ENCODE assay signal across 32 cellular contexts in the genomic region with DNA sequence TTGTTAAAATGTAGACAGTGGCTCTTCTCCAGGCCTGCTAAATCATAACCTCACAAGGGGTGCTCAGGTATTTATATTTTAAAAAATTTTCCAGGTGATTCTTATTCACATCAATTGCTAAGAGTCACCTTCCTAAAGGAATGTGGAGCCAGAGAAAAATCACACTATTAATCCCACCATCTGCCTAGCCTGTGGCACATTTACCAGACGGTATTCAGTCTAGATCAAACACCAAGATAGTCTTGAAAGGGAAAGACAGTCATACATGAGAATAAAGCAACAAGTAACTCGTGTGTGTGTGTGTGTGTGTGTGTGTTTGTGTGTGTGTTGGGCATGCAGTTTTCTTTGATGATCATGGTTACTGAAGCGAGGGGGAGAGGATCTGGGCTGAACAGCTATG.
"Had no signal": no experiment of that assay in that cellular context is flagged by ENCODE, and none has a peak within 500 bp of the region (broad histone marks: within the 10 kb centered on the region; RNA-seq: fewer than 3 reads in every experiment).

No MANE protein-coding gene starts in this region.

- H3K9me3 ChIP-seq: adrenal gland, body of pancreas, breast epithelium had no signal

- H3K27me3 ChIP-seq: adrenal gland, body of pancreas, brain microvascular endothelial cell, breast epithelium had no signal

- DNase-seq: activated B cell treated with CpG ODN at 0.5 μM for 24 hours; activated CD4-positive, alpha-beta memory T cell treated with anti-CD3 and anti-CD28 coated beads for 36 hours; activated CD4-positive, alpha-beta T cell treated with anti-CD3 and anti-CD28 coated beads for 4 hours; activated CD4-positive, alpha-beta T cell treated with anti-CD3 and anti-CD28 coated beads, Interleukin-2, amount 10 ng/mL, durations not matched to agents 24 days and 14 days; activated CD4-positive, alpha-beta T cell treated with anti-CD3 and anti-CD28 coated beads, Interleukin-2, amount 50 U/mL, for 1 hour; activated CD4-positive, alpha-beta T cell treated with anti-CD3 and anti-CD28 coated beads, Interleukin-2, amount 50 U/mL, for 4 hours; activated CD4-positive, CD25-positive, alpha-beta regulatory T cell treated with anti-CD3 and anti-CD28 coated beads, Interleukin-2, amount 50 U/mL, for 72 hours; activated CD8-positive, alpha-beta memory T cell treated with anti-CD3 and anti-CD28 coated beads, Interleukin-2, amount 50 U/mL, for 4 hours; activated CD8-positive, alpha-beta T cell treated with anti-CD3 and anti-CD28 coated beads for 36 hours; activated effector memory CD4-positive, alpha-beta T cell treated with anti-CD3 and anti-CD28 coated beads, Interleukin-2, amount 50 U/mL, for 16 hours; activated gamma-delta T cell treated with Interleukin-2 at 50 U/mL for 16 hours; activated naive CD4-positive, alpha-beta T cell; activated naive CD4-positive, alpha-beta T cell treated with anti-CD3 and anti-CD28 coated beads for 36 hours; activated naive CD4-positive, alpha-beta T cell treated with anti-CD3 and anti-CD28 coated beads, Interleukin-2, amount 50 U/mL, for 16 hours; activated naive CD8-positive, alpha-beta T cell treated with anti-CD3 and anti-CD28 coated beads for 36 hours; activated T-cell treated with anti-CD3 and anti-CD28 coated beads for 4 hours; activated T-cell treated with anti-CD3 and anti-CD28 coated beads, Interleukin-2, amount 50 U/mL, for 1 hour; activated T-cell treated with anti-CD3 and anti-CD28 coated beads, Interleukin-2, amount 50 U/mL, for 4 hours; activated T-cell treated with anti-CD3 and anti-CD28 coated beads, Interleukin-2, amount 50 U/mL, for 72 hours; adrenal gland; amniotic stem cell; aorta; body of pancreas; brain microvascular endothelial cell; central memory CD4-positive, alpha-beta T cell; T-helper 1 cell; T-helper 2 cell; T-helper 9 cell had no signal

- H3K4me3 ChIP-seq: adrenal gland, body of pancreas, breast epithelium had no signal

- FAIRE-seq: astrocyte, TTC549 had no signal

- H3K36me3 ChIP-seq: adrenal gland, brain microvascular endothelial cell, breast epithelium had no signal

- H3K27ac ChIP-seq: adrenal gland, body of pancreas, brain microvascular endothelial cell, breast epithelium, VCaP had no signal

- H3K4me1 ChIP-seq: adrenal gland, body of pancreas, breast epithelium had no signal
